In genomic region chr18:303578-303977, GRCh38 we compare ENCODE assay signal across 16 cellular contexts. TPM values are rescaled to one million over a fixed set of nuclear protein-coding genes. Genes with fewer than 3 reads are reported as not detected.
A peak's percentile ranks its signal among the peaks of the same experiment; 100 is the strongest.
DNase-seq lines count a peak whose midpoint lies in the region; ATAC-seq and TF ChIP-seq lines count a peak whose summit lies in the region.
"Had no signal": no experiment of that assay in that cellular context is flagged by ENCODE, and none has a peak within 500 bp of the region (broad histone marks: within the 10 kb centered on the region; RNA-seq: fewer than 3 reads in every experiment).

No MANE protein-coding gene starts in this region.

- no peaks in the 10 kb centered on the region for H4K20me1 ChIP-seq in GM23338 (replicated peaks; ENCODE audit: insufficient read depth)
- H4K20me1 ChIP-seq: BLaER1 treated with 17β-estradiol and CSF1 and Interleukin-3, amounts not matched to agents 10 nM and 100 nM had no signal

- no peak overlapping the region for H3K4me2 ChIP-seq in GM23338
- H3K4me2 ChIP-seq: BLaER1 treated with 17β-estradiol and CSF1 and Interleukin-3, amounts not matched to agents 10 nM and 100 nM had no signal

- H3K27me3 ChIP-seq in GM23338 (ENCODE audit: insufficient read depth), result no peaks in the 10 kb centered on the region
- H3K27me3 ChIP-seq: BLaER1 treated with 17β-estradiol and CSF1 and Interleukin-3, amounts not matched to agents 10 nM and 100 nM had no signal

- ATAC-seq in GM23338, result no peak
- ATAC-seq in HG02763 (IDR thresholded peaks at IDR 0.05; ENCODE audit: unreplicated experiment), result no peak
- no peak for ATAC-seq in HG03039 (IDR thresholded peaks at IDR 0.05; ENCODE audit: unreplicated experiment)
- ATAC-seq: CD8-positive, alpha-beta T cell had no signal

- H3K4me3 ChIP-seq in GM23338, result no peak overlapping the region
- H3K4me3 ChIP-seq: BLaER1 treated with 17β-estradiol and CSF1 and Interleukin-3, amounts not matched to agents 10 nM and 100 nM; HAP-1 had no signal

- H3K4me3 Mint-ChIP-seq in GM23338 (no peak overlapping the region), endothelial cell (ENCODE audit: unreplicated experiment) (no peak overlapping the region), nephron progenitor cell (peak overlapping the region; percentile 44)
- H3K4me3 Mint-ChIP-seq: B cell; CD8-positive, alpha-beta T cell had no signal

- H3K4me1 ChIP-seq in GM23338 (ENCODE audit: insufficient read depth), result peaks cover 25% of the 10 kb centered on the region
- H3K4me1 ChIP-seq: HAP-1 had no signal

- no peaks in the 10 kb centered on the region for H3K79me2 ChIP-seq in GM23338 (replicated peaks; ENCODE audit: insufficient read depth)

- DNase-seq in GM23338 (ENCODE audit: low spot score) (no peak), NCI-H2227 treated with DMSO at 0.1 percent for 48 hours (lab: John Stamatoyannopoulos, UW) (peak; percentile 19), endothelial cell (ENCODE audit: low spot score) (no peak), nephron progenitor cell (no peak), AG20443 (ENCODE audit: low spot score) (no peak)
- DNase-seq: 8988T; Calu3; CD8-positive, alpha-beta T cell; DMS79 treated with DMSO at 0.1 percent for 48 hours; GF-D8 had no signal

- no peaks in the 10 kb centered on the region for H3F3A ChIP-seq in GM23338 (replicated peaks; ENCODE audit: low read depth)

- TF ChIP-seq CTCF in GM23338 (conservative IDR thresholded peaks at IDR 0.05; ENCODE audit: low read depth in 2 of 2) (no peak), endothelial cell (IDR thresholded peaks at IDR 0.05; ENCODE audit: unreplicated experiment) (no peak), nephron progenitor cell (IDR thresholded peaks at IDR 0.05) (no peak)

- peak overlapping the region; percentile 96 for H2AFZ ChIP-seq in GM23338

- no peaks in the 10 kb centered on the region for H3K9me2 ChIP-seq in GM23338 (ENCODE audit: insufficient read depth)

- no peaks in the 10 kb centered on the region for H3K36me3 ChIP-seq in GM23338 (ENCODE audit: insufficient read depth)
- H3K36me3 ChIP-seq: BLaER1 treated with 17β-estradiol and CSF1 and Interleukin-3, amounts not matched to agents 10 nM and 100 nM; HAP-1 had no signal

- peaks cover 4% of the 10 kb centered on the region for H3K27me3 Mint-ChIP-seq in GM23338 (ENCODE audit: insufficient read depth, low read depth, poor library complexity)
- peaks cover 3% of the 10 kb centered on the region for H3K27me3 Mint-ChIP-seq in endothelial cell (ENCODE audit: unreplicated experiment)
- peaks cover 9% of the 10 kb centered on the region for H3K27me3 Mint-ChIP-seq in nephron progenitor cell (ENCODE audit: low read depth, poor library complexity)

- no peaks in the 10 kb centered on the region; the same call in 2 of the 3 replicates for H3K9me3 Mint-ChIP-seq in GM23338
- H3K9me3 Mint-ChIP-seq in endothelial cell (ENCODE audit: unreplicated experiment), result no peaks in the 10 kb centered on the region
- no peaks in the 10 kb centered on the region for H3K9me3 Mint-ChIP-seq in nephron progenitor cell
- H3K9me3 Mint-ChIP-seq: CD8-positive, alpha-beta T cell had no signal

- H3K4me1 Mint-ChIP-seq in GM23338, result peaks cover 42% of the 10 kb centered on the region
- H3K4me1 Mint-ChIP-seq in endothelial cell (ENCODE audit: unreplicated experiment), result peaks cover 49% of the 10 kb centered on the region
- peaks cover 37% of the 10 kb centered on the region for H3K4me1 Mint-ChIP-seq in nephron progenitor cell
- H3K4me1 Mint-ChIP-seq: B cell had no signal

- no peak overlapping the region for H3K27ac ChIP-seq in GM23338 (ENCODE audit: low read depth)
- H3K27ac ChIP-seq: BLaER1 treated with 17β-estradiol and CSF1 and Interleukin-3, amounts not matched to agents 10 nM and 100 nM; HL-60 had no signal

- H3K27ac Mint-ChIP-seq in GM23338 (no peak overlapping the region), endothelial cell (ENCODE audit: unreplicated experiment) (peak overlapping the region; percentile 28), nephron progenitor cell (peak overlapping the region; percentile 15)
- H3K27ac Mint-ChIP-seq: B cell; CD8-positive, alpha-beta T cell had no signal

- no peaks in the 10 kb centered on the region for H3K36me3 Mint-ChIP-seq in GM23338 (ENCODE audit: low read depth)
- H3K36me3 Mint-ChIP-seq in endothelial cell (ENCODE audit: low read depth, unreplicated experiment), result no peaks in the 10 kb centered on the region
- H3K36me3 Mint-ChIP-seq in nephron progenitor cell (ENCODE audit: low read depth), result no peaks in the 10 kb centered on the region
- H3K36me3 Mint-ChIP-seq: CD8-positive, alpha-beta T cell had no signal

TF ChIP-seq in GM23338, 12 proteins besides CTCF, POLR2A, EP300 and RAD21 (continues in another document):
- TF ChIP-seq ZNF331 (CRISPR knock-in tag; IDR thresholded peaks at IDR 0.05; ENCODE audit: low read depth) (no peak), NANOG (IDR thresholded peaks at IDR 0.05; ENCODE audit: borderline replicate concordance) (no peak), ZNF462 (CRISPR knock-in tag; IDR thresholded peaks at IDR 0.05) (no peak), STAT1 (IDR thresholded peaks at IDR 0.05; ENCODE audit: unreplicated experiment) (no peak), EZH2phosphoT487 (IDR thresholded peaks at IDR 0.05; ENCODE audit: unreplicated experiment) (no peak), CREB1 (CRISPR knock-in tag; IDR thresholded peaks at IDR 0.05; ENCODE audit: low read depth) (no peak), EZH2 (IDR thresholded peaks at IDR 0.05; ENCODE audit: low read depth, unreplicated experiment) (no peak), JUNB (IDR thresholded peaks at IDR 0.05; ENCODE audit: unreplicated experiment) (no peak)

RNA-seq across cellular contexts. Expression of gene THOC1, which starts 35.7 kb away (rescaled TPM):
- 71.2 and 108 TPM in 2 replicates for total RNA-seq in GM23338 (2014; rRNA removed; shearing (Covaris generic))
- 66.1 and 73.0 TPM in 2 replicates for polyA plus RNA-seq in GM23338 (2016; fragmentation: Nextera tagmentation; extraction: Ambion mirVana)
- 45.8 TPM for total RNA-seq in endothelial cell (ENCODE audit: unreplicated experiment)
